Comparison of ENCODE assay signal across 9 cellular contexts in genomic region chr1:1847061-1847460, GRCh38. TPM values are rescaled to one million over a fixed set of nuclear protein-coding genes. Genes with fewer than 3 reads are reported as not detected.
A peak's percentile ranks its signal among the peaks of the same experiment; 100 is the strongest.
DNase-seq lines count a peak whose midpoint lies in the region; ATAC-seq and TF ChIP-seq lines count a peak whose summit lies in the region.
"Had no signal": no experiment of that assay in that cellular context is flagged by ENCODE, and none has a peak within 500 bp of the region (broad histone marks: within the 10 kb centered on the region; RNA-seq: fewer than 3 reads in every experiment).

No MANE protein-coding gene starts in this region.

- ATAC-seq in GM18498 (IDR thresholded peaks at IDR 0.05; ENCODE audit: unreplicated experiment) = no peak
- no peak for ATAC-seq in GM21367 (IDR thresholded peaks at IDR 0.05; ENCODE audit: unreplicated experiment)

- peaks cover 26% of the 10 kb centered on the region for H3F3A ChIP-seq in neural progenitor cell (ENCODE audit: low read depth)

- peak overlapping the region; percentile 53 for H3K27ac ChIP-seq in neural progenitor cell

- H3K4me1 Mint-ChIP-seq in neural progenitor cell = peaks cover 45% of the 10 kb centered on the region

- TF ChIP-seq CTCF in BE2C (IDR thresholded peaks at IDR 0.05; ENCODE audit: low read depth, low read length) = no peak
- TF ChIP-seq CTCF in neural progenitor cell (IDR thresholded peaks at IDR 0.05) = no peak

- DNase-seq in BE2C (peak; percentile 36), OCI-M2 (lab: John Stamatoyannopoulos, UW; ENCODE audit: unreplicated experiment) (peak; percentile 39), fibroblast of gingiva (ENCODE audit: low read depth) (peak; percentile 11), neural progenitor cell (ENCODE audit: low spot score) (no peak), COLO829 (ENCODE audit: low spot score) (no peak), COLO668 (lab: John Stamatoyannopoulos, UW; ENCODE audit: unreplicated experiment) (no peak)
- DNase-seq: activated CD4-positive, alpha-beta T cell treated with anti-CD3 and anti-CD28 coated beads for 1 hour had no signal

- no peak overlapping the region for H3K4me2 ChIP-seq in neural progenitor cell

- peaks cover 100% of the 10 kb centered on the region for H4K20me1 ChIP-seq in neural progenitor cell (ENCODE audit: low read depth)

- no peak overlapping the region for H2AFZ ChIP-seq in neural progenitor cell (replicated peaks)

- H3K27ac Mint-ChIP-seq in neural progenitor cell = peak overlapping the region; percentile 8

- no peaks in the 10 kb centered on the region; the same call in 1 of the 2 replicates for H3K9me3 ChIP-seq in BE2C
- no peaks in the 10 kb centered on the region for H3K9me3 ChIP-seq in neural progenitor cell (ENCODE audit: low read depth)

- H3K36me3 Mint-ChIP-seq in neural progenitor cell = peaks cover 23% of the 10 kb centered on the region

- H3K36me3 ChIP-seq in BE2C (peaks cover 27% of the 10 kb centered on the region), neural progenitor cell (no peaks in the 10 kb centered on the region)

- no peaks in the 10 kb centered on the region for H3K27me3 Mint-ChIP-seq in neural progenitor cell (ENCODE audit: insufficient read depth, low read depth)

- peaks cover 100% of the 10 kb centered on the region for H3K79me2 ChIP-seq in neural progenitor cell (ENCODE audit: low read depth)

- H3K4me1 ChIP-seq in BE2C (peaks cover 38% of the 10 kb centered on the region), neural progenitor cell (peaks cover 4% of the 10 kb centered on the region)

- H3K27me3 ChIP-seq in BE2C (no peaks in the 10 kb centered on the region), neural progenitor cell (no peaks in the 10 kb centered on the region)

- no peak overlapping the region for H3K9ac ChIP-seq in neural progenitor cell

- no peaks in the 10 kb centered on the region for H3K9me3 Mint-ChIP-seq in neural progenitor cell

- H3K4me3 Mint-ChIP-seq in neural progenitor cell = no peak overlapping the region

- H3K4me3 ChIP-seq in BE2C (ENCODE audit: low read depth, low read length) (no peak overlapping the region), neural progenitor cell (no peak overlapping the region)

RNA-seq across cellular contexts. Expression of gene GNB1, which starts 43.8 kb away (rescaled TPM):
- 688 TPM for polyA plus RNA-seq in BE2C (2012; ENCODE audit: insufficient read depth, insufficient read length, low read depth)
- total RNA-seq in neural progenitor cell (ENCODE audit: low replicate concordance) = 175 and 197 TPM in 2 replicates

Comparison
In these comparisons a context has a peak if more than half of its experiments do, and no peak if none do; other contexts are left out.
1. DNase-seq: peak in BE2C (single experiment), OCI-M2 (single experiment) and fibroblast of gingiva (single experiment); none in neural progenitor cell (single experiment), COLO829 (single experiment) and COLO668 (single experiment).